ENCODE assay signal across 21 cellular contexts in genomic region chr18:8799593-8799992, GRCh38.
DNase-seq lines count a peak whose midpoint lies in the region; ATAC-seq, FAIRE-seq and TF ChIP-seq lines count a peak whose summit lies in the region.
"Had no signal": no experiment of that assay in that cellular context is flagged by ENCODE, and none has a peak within 500 bp of the region (broad histone marks: within the 10 kb centered on the region; RNA-seq: fewer than 3 reads in every experiment).

No MANE protein-coding gene starts in this region.

- peaks cover 22 to 54% of the 10 kb centered on the region in 2 experiments for H3K36me3 ChIP-seq in SK-N-SH (replicated peaks in 1 of 2; ENCODE audit: control insufficient read depth in 1 of 2, insufficient read depth in 2 of 2, low read length in 1 of 2)
- H3K36me3 ChIP-seq: thyroid gland had no signal

- no peak for TF ChIP-seq RAD21 in SK-N-SH (IDR thresholded peaks at IDR 0.05; ENCODE audit: low read length)

- H3K4me3 ChIP-seq in SK-N-SH (ENCODE audit: low read depth in 2 of 2, low read length in 1 of 2), result no peak overlapping the region
- H3K4me3 ChIP-seq: lung, thyroid gland had no signal

- peak overlapping the region; percentile 52 for H3K4me2 ChIP-seq in SK-N-SH

- H3K9me3 Mint-ChIP-seq in chondrocyte (ENCODE audit: low read depth) (no peaks in the 10 kb centered on the region), nephron (no peaks in the 10 kb centered on the region)

- H3K27me3 Mint-ChIP-seq in chondrocyte (ENCODE audit: low read depth) (no peaks in the 10 kb centered on the region), nephron (ENCODE audit: low read depth) (no peaks in the 10 kb centered on the region)
- H3K27me3 Mint-ChIP-seq: activated CD8-positive, alpha-beta memory T cell treated with anti-CD3 and anti-CD28 coated beads, Interleukin-2, amount 10 ng/mL, durations not matched to agents 7 days and 5 days; brain had no signal

- DNase-seq in SK-N-SH (no peak), chondrocyte (ENCODE audit: low spot score) (no peak), urothelium cell line (ENCODE audit: low spot score) (no peak), ureter (ENCODE audit: low spot score) (no peak)
- DNase-seq in stimulated activated CD4-positive, alpha-beta T cell treated with anti-CD3 and anti-CD28 coated beads, Interleukin-4, amount 100 ng/mL, for 1 hour, result no peak
- DNase-seq: 8988T; activated CD4-positive, CD25-positive, alpha-beta regulatory T cell; activated CD8-positive, alpha-beta memory T cell treated with anti-CD3 and anti-CD28 coated beads, Interleukin-2, amount 10 ng/mL, durations not matched to agents 7 days and 5 days; activated naive CD4-positive, alpha-beta T cell; Caco-2; NCI-H1092 treated with DMSO at 0.1 percent for 48 hours; NCI-H2227 treated with DMSO at 0.1 percent for 48 hours; thyroid gland had no signal

- TF ChIP-seq EP300 in SK-N-SH (IDR thresholded peaks at IDR 0.05; ENCODE audit: borderline replicate concordance in 1 of 2, low read depth in 1 of 2, low read length in 1 of 2), result no peak

- H3K27me3 ChIP-seq in SK-N-SH (ENCODE audit: insufficient read depth), result no peaks in the 10 kb centered on the region
- H3K27me3 ChIP-seq: thyroid gland had no signal

- FAIRE-seq in urothelium cell line (lab: Jason Lieb, UNC), result peak; percentile 23
- FAIRE-seq: G401.6, GM19239 had no signal

- H3K4me1 Mint-ChIP-seq in chondrocyte (ENCODE audit: low read depth), result peaks cover 78% of the 10 kb centered on the region
- peaks cover 52% of the 10 kb centered on the region for H3K4me1 Mint-ChIP-seq in nephron
- H3K4me1 Mint-ChIP-seq: activated CD8-positive, alpha-beta memory T cell treated with anti-CD3 and anti-CD28 coated beads, Interleukin-2, amount 10 ng/mL, durations not matched to agents 7 days and 5 days had no signal

- H3K9me3 ChIP-seq in SK-N-SH, result no peaks in the 10 kb centered on the region
- H3K9me3 ChIP-seq: Caco-2, thyroid gland had no signal

- no peaks in the 10 kb centered on the region for H3K9me2 ChIP-seq in SK-N-SH

- H4K20me1 ChIP-seq in SK-N-SH (ENCODE audit: insufficient read depth), result no peaks in the 10 kb centered on the region

- H3K27ac ChIP-seq in SK-N-SH (ENCODE audit: low read depth in 2 of 2, low read length in 1 of 2), result peak overlapping the region; percentile 74 to 88
- H3K27ac ChIP-seq: parathyroid adenoma, thyroid gland had no signal

- H3K4me3 Mint-ChIP-seq in chondrocyte (ENCODE audit: unreplicated experiment), result no peak overlapping the region
- peak overlapping the region in 1 of 3 experiments; percentile 44 for H3K4me3 Mint-ChIP-seq in nephron
- H3K4me3 Mint-ChIP-seq: activated CD8-positive, alpha-beta memory T cell treated with anti-CD3 and anti-CD28 coated beads, Interleukin-2, amount 10 ng/mL, durations not matched to agents 7 days and 5 days had no signal

- H3K79me2 ChIP-seq in SK-N-SH (ENCODE audit: insufficient read depth), result peaks cover 17% of the 10 kb centered on the region
- H3K79me2 ChIP-seq: parathyroid adenoma had no signal

- CTCF ChIA-PET in SK-N-SH (lab: Yijun Ruan, JAX), result interaction anchor here (0.8 to 2.1 kb wide), 5 partner anchors 9 to 184 kb away, joined by 3 to 6 read pairs (median 4); partner anchors contain the start of gene MTCL1

- no peak overlapping the region for H2AFZ ChIP-seq in SK-N-SH (ENCODE audit: low read depth)
- H2AFZ ChIP-seq: parathyroid adenoma had no signal

- POLR2A ChIA-PET in SK-N-SH (lab: Yijun Ruan, JAX), result interaction anchor here (1.1 to 3.0 kb wide), 2 partner anchors 9 to 33 kb away, joined by 5 to 19 read pairs; no protein-coding TSS in a partner anchor

- WGBS in SK-N-SH (ENCODE audit: low lambda C conversion rate), result 91% methylated on average over 13 of the region's 13 CpGs

- H3K27ac Mint-ChIP-seq in chondrocyte (ENCODE audit: unreplicated experiment), result peak overlapping the region; percentile 98
- peak overlapping the region; percentile 64 to 87 (median 84) for H3K27ac Mint-ChIP-seq in nephron
- H3K27ac Mint-ChIP-seq: activated CD8-positive, alpha-beta memory T cell treated with anti-CD3 and anti-CD28 coated beads, Interleukin-2, amount 10 ng/mL, durations not matched to agents 7 days and 5 days had no signal

- ATAC-seq in SK-N-SH treated with all-trans-retinoic acid at 6 μM for 48 hours (no peak), GM19452 (IDR thresholded peaks at IDR 0.05; ENCODE audit: unreplicated experiment) (no peak)
- ATAC-seq: activated CD8-positive, alpha-beta memory T cell treated with anti-CD3 and anti-CD28 coated beads, Interleukin-2, amount 10 ng/mL, durations not matched to agents 7 days and 5 days had no signal

- TF ChIP-seq CTCF in SK-N-SH (IDR thresholded peaks at IDR 0.05), result no peak
- TF ChIP-seq CTCF in chondrocyte (IDR thresholded peaks at IDR 0.05), result no peak
- no peak for TF ChIP-seq CTCF in nephron (IDR thresholded peaks at IDR 0.05; ENCODE audit: unreplicated experiment in 3 of 3)

- peaks cover 45 to 57% of the 10 kb centered on the region in 2 experiments for H3K4me1 ChIP-seq in SK-N-SH (ENCODE audit: control insufficient read depth in 1 of 2, insufficient read depth in 2 of 2, low read depth in 1 of 2, low read length in 1 of 2)
- H3K4me1 ChIP-seq: parathyroid adenoma, thyroid gland had no signal

- H3F3A ChIP-seq in SK-N-SH (replicated peaks; ENCODE audit: insufficient read depth), result peaks cover 32% of the 10 kb centered on the region

- peaks cover 6% of the 10 kb centered on the region for H3K36me3 Mint-ChIP-seq in chondrocyte (ENCODE audit: low read depth)
- H3K36me3 Mint-ChIP-seq in nephron (ENCODE audit: low read depth), result peaks cover 3% of the 10 kb centered on the region
- H3K36me3 Mint-ChIP-seq: activated CD8-positive, alpha-beta memory T cell treated with anti-CD3 and anti-CD28 coated beads, Interleukin-2, amount 10 ng/mL, durations not matched to agents 7 days and 5 days had no signal

- H3K9ac ChIP-seq in SK-N-SH, result peak overlapping the region; percentile 39; the same call in 1 of the 2 replicates
- H3K9ac ChIP-seq: parathyroid adenoma had no signal

TF ChIP-seq in SK-N-SH, 30 proteins besides CTCF, POLR2A, EP300 and RAD21 (continues in another document):
- no peak for TF ChIP-seq FOSL2 (IDR thresholded peaks at IDR 0.05; ENCODE audit: borderline replicate concordance, low read depth)
- no peak for TF ChIP-seq POLR2AphosphoS5 (IDR thresholded peaks at IDR 0.05; ENCODE audit: low read depth, low read length)
- no peak for TF ChIP-seq NRF1 (IDR thresholded peaks at IDR 0.05; ENCODE audit: low read depth, low read length)
- TF ChIP-seq, protein P1, sequence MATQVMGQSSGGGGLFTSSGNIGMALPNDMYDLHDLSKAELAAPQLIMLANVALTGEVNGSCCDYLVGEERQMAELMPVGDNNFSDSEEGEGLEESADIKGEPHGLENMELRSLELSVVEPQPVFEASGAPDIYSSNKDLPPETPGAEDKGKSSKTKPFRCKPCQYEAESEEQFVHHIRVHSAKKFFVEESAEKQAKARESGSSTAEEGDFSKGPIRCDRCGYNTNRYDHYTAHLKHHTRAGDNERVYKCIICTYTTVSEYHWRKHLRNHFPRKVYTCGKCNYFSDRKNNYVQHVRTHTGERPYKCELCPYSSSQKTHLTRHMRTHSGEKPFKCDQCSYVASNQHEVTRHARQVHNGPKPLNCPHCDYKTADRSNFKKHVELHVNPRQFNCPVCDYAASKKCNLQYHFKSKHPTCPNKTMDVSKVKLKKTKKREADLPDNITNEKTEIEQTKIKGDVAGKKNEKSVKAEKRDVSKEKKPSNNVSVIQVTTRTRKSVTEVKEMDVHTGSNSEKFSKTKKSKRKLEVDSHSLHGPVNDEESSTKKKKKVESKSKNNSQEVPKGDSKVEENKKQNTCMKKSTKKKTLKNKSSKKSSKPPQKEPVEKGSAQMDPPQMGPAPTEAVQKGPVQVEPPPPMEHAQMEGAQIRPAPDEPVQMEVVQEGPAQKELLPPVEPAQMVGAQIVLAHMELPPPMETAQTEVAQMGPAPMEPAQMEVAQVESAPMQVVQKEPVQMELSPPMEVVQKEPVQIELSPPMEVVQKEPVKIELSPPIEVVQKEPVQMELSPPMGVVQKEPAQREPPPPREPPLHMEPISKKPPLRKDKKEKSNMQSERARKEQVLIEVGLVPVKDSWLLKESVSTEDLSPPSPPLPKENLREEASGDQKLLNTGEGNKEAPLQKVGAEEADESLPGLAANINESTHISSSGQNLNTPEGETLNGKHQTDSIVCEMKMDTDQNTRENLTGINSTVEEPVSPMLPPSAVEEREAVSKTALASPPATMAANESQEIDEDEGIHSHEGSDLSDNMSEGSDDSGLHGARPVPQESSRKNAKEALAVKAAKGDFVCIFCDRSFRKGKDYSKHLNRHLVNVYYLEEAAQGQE (IDR thresholded peaks at IDR 0.05; ENCODE audit: low read depth, low read length), result no peak
- TF ChIP-seq FOXJ3 (CRISPR knock-in tag; IDR thresholded peaks at IDR 0.05), result no peak

TF ChIP-seq in SK-N-SH treated with all-trans-retinoic acid at 6 μM for 48 hours, 23 proteins besides CTCF, POLR2A, EP300 and RAD21 (continues in another document):
- TF ChIP-seq SNAI2 (CRISPR knock-in tag; IDR thresholded peaks at IDR 0.05), result no peak
- no peak for TF ChIP-seq GLIS3 (CRISPR knock-in tag; IDR thresholded peaks at IDR 0.05)
- TF ChIP-seq, protein P2, sequence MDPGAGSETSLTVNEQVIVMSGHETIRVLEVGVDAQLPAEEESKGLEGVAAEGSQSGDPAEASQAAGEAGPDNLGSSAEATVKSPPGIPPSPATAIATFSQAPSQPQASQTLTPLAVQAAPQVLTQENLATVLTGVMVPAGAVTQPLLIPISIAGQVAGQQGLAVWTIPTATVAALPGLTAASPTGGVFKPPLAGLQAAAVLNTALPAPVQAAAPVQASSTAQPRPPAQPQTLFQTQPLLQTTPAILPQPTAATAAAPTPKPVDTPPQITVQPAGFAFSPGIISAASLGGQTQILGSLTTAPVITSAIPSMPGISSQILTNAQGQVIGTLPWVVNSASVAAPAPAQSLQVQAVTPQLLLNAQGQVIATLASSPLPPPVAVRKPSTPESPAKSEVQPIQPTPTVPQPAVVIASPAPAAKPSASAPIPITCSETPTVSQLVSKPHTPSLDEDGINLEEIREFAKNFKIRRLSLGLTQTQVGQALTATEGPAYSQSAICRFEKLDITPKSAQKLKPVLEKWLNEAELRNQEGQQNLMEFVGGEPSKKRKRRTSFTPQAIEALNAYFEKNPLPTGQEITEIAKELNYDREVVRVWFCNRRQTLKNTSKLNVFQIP (CRISPR knock-in tag; IDR thresholded peaks at IDR 0.05; ENCODE audit: borderline replicate concordance, low read depth), result no peak
- no peak for TF ChIP-seq ZNF70 (CRISPR knock-in tag; IDR thresholded peaks at IDR 0.05)
- TF ChIP-seq ZNF565 (CRISPR knock-in tag; conservative IDR thresholded peaks at IDR 0.05; ENCODE audit: low read depth), result no peak
- TF ChIP-seq BACH2 (CRISPR knock-in tag; IDR thresholded peaks at IDR 0.05; ENCODE audit: borderline replicate concordance), result no peak
- TF ChIP-seq ZFP3 (CRISPR knock-in tag; IDR thresholded peaks at IDR 0.05), result no peak
- no peak for TF ChIP-seq ZFP30 (CRISPR knock-in tag; IDR thresholded peaks at IDR 0.05)
- no peak for TF ChIP-seq ZNF8 (CRISPR knock-in tag; IDR thresholded peaks at IDR 0.05)
- TF ChIP-seq RARB (CRISPR knock-in tag; IDR thresholded peaks at IDR 0.05), result no peak
